In genomic region chr1:25839808-25840207, GRCh38 we compare ENCODE assay signal across 4 cellular contexts. TPM values are rescaled to one million over a fixed set of nuclear protein-coding genes. Genes with fewer than 3 reads are reported as not detected.
"Had no signal": no experiment of that assay in that cellular context is flagged by ENCODE, and none has a peak within 500 bp of the region (broad histone marks: within the 10 kb centered on the region; RNA-seq: fewer than 3 reads in every experiment).

No MANE protein-coding gene starts in this region.

RNA-seq across cellular contexts. Expression of gene AUNIP, which starts 19.4 kb away (rescaled TPM):
- total RNA-seq: aorta, ascending aorta, body of pancreas, cardiac septum had no signal
